Comparison of ENCODE assay signal across 10 cellular contexts in genomic region chr4:49032440-49033161, GRCh38. TPM values are rescaled to one million over a fixed set of nuclear protein-coding genes. Genes with fewer than 3 reads are reported as not detected.
DNase-seq lines count a peak whose midpoint lies in the region; ATAC-seq and TF ChIP-seq lines count a peak whose summit lies in the region.
"Had no signal": no experiment of that assay in that cellular context is flagged by ENCODE, and none has a peak within 500 bp of the region (broad histone marks: within the 10 kb centered on the region; RNA-seq: fewer than 3 reads in every experiment).

No MANE protein-coding gene starts in this region.

- CTCF ChIA-PET in Caco-2 (lab: Charles Lee) = no interaction called here
- CTCF ChIA-PET in OCI-LY7 (lab: Charles Lee; ENCODE audit: unreplicated experiment) = no interaction called here

- no peaks in the 10 kb centered on the region for H3K4me1 ChIP-seq in Caco-2
- no peaks in the 10 kb centered on the region for H3K4me1 ChIP-seq in OCI-LY7 (ENCODE audit: insufficient read depth, low read length, poor library complexity, severe bottlenecking)
- H3K4me1 ChIP-seq in smooth muscle cell (ENCODE audit: low read depth) = no peaks in the 10 kb centered on the region

- intact Hi-C loops in Caco-2 (cut with micrococcal nuclease; ENCODE audit: unreplicated experiment) (no loop called here), OCI-LY7 (cut with micrococcal nuclease; ENCODE audit: unreplicated experiment) (no loop called here), posterior vena cava (cut with DNase I) (no loop called here)

- H3K36me3 ChIP-seq in Caco-2 (ENCODE audit: control insufficient read depth, insufficient read depth, low read length) = no peaks in the 10 kb centered on the region
- H3K36me3 ChIP-seq in OCI-LY7 (ENCODE audit: insufficient read depth, low read length) = no peaks in the 10 kb centered on the region
- H3K36me3 ChIP-seq in smooth muscle cell (ENCODE audit: low read depth) = no peaks in the 10 kb centered on the region

- BruUV-seq in Caco-2 (replicated peaks; lab: Mats Ljungman, UMichigan) = no TSS peak
- BruUV-seq in OCI-LY7 (replicated peaks; lab: Mats Ljungman, UMichigan) = no TSS peak

- H3K9ac ChIP-seq in smooth muscle cell (ENCODE audit: low read depth) = no peak overlapping the region

- ATAC-seq in GM21576 (IDR thresholded peaks at IDR 0.05; ENCODE audit: unreplicated experiment) = peak; percentile 52

- H4K20me1 ChIP-seq in OCI-LY7 (ENCODE audit: insufficient read depth, low read length) (no peaks in the 10 kb centered on the region), smooth muscle cell (ENCODE audit: low read depth) (no peaks in the 10 kb centered on the region)

- H3K27me3 Mint-ChIP-seq in Caco-2 (ENCODE audit: insufficient read depth, unreplicated experiment) = no peaks in the 10 kb centered on the region

- TF ChIP-seq CTCF in Caco-2 (IDR thresholded peaks at IDR 0.05; ENCODE audit: insufficient read depth in 1 of 2, low read depth in 1 of 2, low read length in 1 of 2, severe bottlenecking in 1 of 2, unreplicated experiment in 1 of 2) (peak; percentile 60 to 68), OCI-LY7 (conservative IDR thresholded peaks at IDR 0.05; ENCODE audit: low read length) (peak; percentile 87), fibroblast of pulmonary artery (IDR thresholded peaks at IDR 0.05; ENCODE audit: low read length, missing control alignments) (peak; percentile 59), smooth muscle cell (IDR thresholded peaks at IDR 0.05; ENCODE audit: borderline replicate concordance, insufficient read depth, poor library complexity, severe bottlenecking) (no peak)

- H2AFZ ChIP-seq in OCI-LY7 (ENCODE audit: low read length) = no peak overlapping the region
- no peak overlapping the region for H2AFZ ChIP-seq in smooth muscle cell (ENCODE audit: low read depth)

- no peaks in the 10 kb centered on the region for H3K9me2 ChIP-seq in OCI-LY7 (ENCODE audit: insufficient read depth, low read length)

- H3K4me3 ChIP-seq in Caco-2 (ENCODE audit: low read depth, low read length) (no peak overlapping the region), OCI-LY7 (ENCODE audit: low read depth, low read length, poor library complexity, severe bottlenecking) (no peak overlapping the region), fibroblast of pulmonary artery (replicated peaks; ENCODE audit: low read depth, low read length) (no peak overlapping the region), smooth muscle cell (no peak overlapping the region)

- no peak overlapping the region for H3K27ac Mint-ChIP-seq in Caco-2 (ENCODE audit: unreplicated experiment)

- no peak overlapping the region for H3K4me3 Mint-ChIP-seq in Caco-2 (ENCODE audit: unreplicated experiment)

- no peaks in the 10 kb centered on the region for H3K4me1 Mint-ChIP-seq in Caco-2 (ENCODE audit: low read depth, unreplicated experiment)

- H3K27ac ChIP-seq in OCI-LY7 (ENCODE audit: low read depth, low read length, poor library complexity, severe bottlenecking) (no peak overlapping the region), smooth muscle cell (ENCODE audit: low read depth) (no peak overlapping the region)

- POLR2A ChIA-PET in Caco-2 (lab: Charles Lee) = no interaction called here
- POLR2A ChIA-PET in OCI-LY7 (lab: Charles Lee) = no interaction called here

- WGBS in smooth muscle cell (ENCODE audit: low lambda C conversion rate) = 44% methylated on average over 11 of the region's 11 CpGs

- H3F3A ChIP-seq in smooth muscle cell (ENCODE audit: low read depth) = no peaks in the 10 kb centered on the region

- DNase-seq in Caco-2 (peak in 1 of 2 experiments; percentile 43), OCI-LY7 (ENCODE audit: low spot score) (peak; percentile 22), fibroblast of pulmonary artery (ENCODE audit: low read depth) (peak; percentile 41), posterior vena cava (ENCODE audit: low spot score) (no peak), SKM-1 (lab: John Stamatoyannopoulos, UW; ENCODE audit: unreplicated experiment) (no peak), smooth muscle cell (lab: John Stamatoyannopoulos, UW; ENCODE audit: unreplicated experiment) (no peak), GM19238 (ENCODE audit: insufficient read length, low spot score) (no peak)

- H3K36me3 Mint-ChIP-seq in Caco-2 (ENCODE audit: insufficient read depth, unreplicated experiment) = no peaks in the 10 kb centered on the region

- H3K4me2 ChIP-seq in OCI-LY7 (ENCODE audit: low read length) (no peak overlapping the region), smooth muscle cell (no peak overlapping the region)

- no peaks in the 10 kb centered on the region for H3K79me2 ChIP-seq in OCI-LY7 (ENCODE audit: insufficient read depth, low read depth, low read length)
- H3K79me2 ChIP-seq in smooth muscle cell (ENCODE audit: low read depth) = no peaks in the 10 kb centered on the region

- H3K9me3 ChIP-seq in Caco-2 = no peaks in the 10 kb centered on the region
- no peaks in the 10 kb centered on the region for H3K9me3 ChIP-seq in OCI-LY7 (ENCODE audit: low read length)
- peaks cover 4% of the 10 kb centered on the region for H3K9me3 ChIP-seq in smooth muscle cell (replicated peaks; ENCODE audit: low read depth)

- no peaks in the 10 kb centered on the region for H3K27me3 ChIP-seq in Caco-2 (replicated peaks; ENCODE audit: control insufficient read depth, insufficient read depth, low read length)
- no peaks in the 10 kb centered on the region for H3K27me3 ChIP-seq in smooth muscle cell (ENCODE audit: low read depth)

- no peaks in the 10 kb centered on the region for H3K9me3 Mint-ChIP-seq in Caco-2 (ENCODE audit: unreplicated experiment)

RNA-seq across cellular contexts. Expression of gene CWH43, which starts 46.5 kb away (rescaled TPM):
- total RNA-seq in Caco-2 (2022) (not detected in 2 replicates), OCI-LY7 (2022) (not detected in 2 replicates), posterior vena cava (not detected), smooth muscle cell (2.1 and 7.2 TPM in 2 replicates)
- total RNA-seq in OCI-LY7 (2014; rRNA removed; shearing (Covaris generic)) = not detected in 2 replicates
- 0.50 and 0.83 TPM in 2 replicates for polyA plus RNA-seq in smooth muscle cell
- total RNA-seq: T-helper 1 cell treated with Interleukin-12 subunit alpha and Interleukin-12 subunit beta and Interleukin-4 antibody, amounts not matched to agents 30 ng/mL and 1 ng/mL, for 36 hours had no signal
- polyA plus RNA-seq: neural cell had no signal

Comparison
In these comparisons a context has a peak if more than half of its experiments do, and no peak if none do; other contexts are left out.
1. DNase-seq: peak in OCI-LY7 (single experiment) and fibroblast of pulmonary artery (single experiment); none in posterior vena cava (single experiment), SKM-1 (single experiment), smooth muscle cell (single experiment) and GM19238 (single experiment).